ENCODE assay signal across 10 cellular contexts in genomic region chr1:32239790-32240139, GRCh38. TPM values are rescaled to one million over a fixed set of nuclear protein-coding genes. Genes with fewer than 3 reads are reported as not detected.
A peak's percentile ranks its signal among the peaks of the same experiment; 100 is the strongest.
DNase-seq lines count a peak whose midpoint lies in the region.
"Had no signal": no experiment of that assay in that cellular context is flagged by ENCODE, and none has a peak within 500 bp of the region (broad histone marks: within the 10 kb centered on the region; RNA-seq: fewer than 3 reads in every experiment).

No MANE protein-coding gene starts in this region.

- H3K36me3 ChIP-seq in stomach smooth muscle (ENCODE audit: control insufficient read depth in 2 of 2, insufficient read depth in 2 of 2, low read length in 2 of 2) = peaks cover 0 to 2% of the 10 kb centered on the region in 2 donors
- H3K36me3 ChIP-seq: BE2C had no signal

- peaks cover 5% of the 10 kb centered on the region for H3K36me3 Mint-ChIP-seq in activated T-helper 1 cell treated with anti-CD3 and anti-CD28 coated beads, Interleukin-12 subunit alpha, Interleukin-12 subunit beta, Interleukin-2, Interleukin-4 antibody, amounts not matched to agents 30 ng/mL and 10 ng/mL and 1 ng/mL, durations not matched to agents 14 hours and 24 hours and 36 hours (ENCODE audit: low read depth)

- peak overlapping the region; percentile 82 for H3K4me3 Mint-ChIP-seq in activated T-helper 1 cell treated with anti-CD3 and anti-CD28 coated beads, Interleukin-12 subunit alpha, Interleukin-12 subunit beta, Interleukin-2, Interleukin-4 antibody, amounts not matched to agents 30 ng/mL and 10 ng/mL and 1 ng/mL, durations not matched to agents 14 hours and 24 hours and 36 hours

- no peak overlapping the region for H3K27ac Mint-ChIP-seq in activated T-helper 1 cell treated with anti-CD3 and anti-CD28 coated beads, Interleukin-12 subunit alpha, Interleukin-12 subunit beta, Interleukin-2, Interleukin-4 antibody, amounts not matched to agents 30 ng/mL and 10 ng/mL and 1 ng/mL, durations not matched to agents 14 hours and 24 hours and 36 hours

- H3K27me3 ChIP-seq in stomach smooth muscle (ENCODE audit: control insufficient read depth in 1 of 2, insufficient read depth in 2 of 2, low read length in 2 of 2) = no peaks in the 10 kb centered on the region
- H3K27me3 ChIP-seq: BE2C had no signal

- H3K27me3 Mint-ChIP-seq in activated T-helper 1 cell treated with anti-CD3 and anti-CD28 coated beads, Interleukin-12 subunit alpha, Interleukin-12 subunit beta, Interleukin-2, Interleukin-4 antibody, amounts not matched to agents 30 ng/mL and 10 ng/mL and 1 ng/mL, durations not matched to agents 14 hours and 24 hours and 36 hours (ENCODE audit: insufficient read depth) = no peaks in the 10 kb centered on the region

- H3K9ac ChIP-seq in stomach smooth muscle (ENCODE audit: low read length in 2 of 2) = peak overlapping the region; percentile 77 to 79

- peak; percentile 62 for DNase-seq in NCI-H345 (lab: John Stamatoyannopoulos, UW)
- no peak for DNase-seq in NCI-H345 treated with DMSO at 0.1 percent for 48 hours (lab: John Stamatoyannopoulos, UW; ENCODE audit: unreplicated experiment)
- no peak for DNase-seq in activated T-helper 1 cell treated with anti-CD3 and anti-CD28 coated beads, Interleukin-12 subunit alpha, Interleukin-12 subunit beta, Interleukin-2, Interleukin-4 antibody, amounts not matched to agents 30 ng/mL and 10 ng/mL and 1 ng/mL, durations not matched to agents 14 hours and 24 hours and 36 hours (ENCODE audit: low spot score)
- no peak for DNase-seq in ecto neural progenitor cell (ENCODE audit: low spot score)
- DNase-seq in NCI-H2029 treated with DMSO at 0.1 percent for 48 hours (lab: John Stamatoyannopoulos, UW) = no peak
- no peak for DNase-seq in dermis blood vessel endothelial cell

- no peaks in the 10 kb centered on the region for H3K9me3 ChIP-seq in stomach smooth muscle (ENCODE audit: control insufficient read depth in 2 of 2, low read length in 2 of 2)
- H3K9me3 ChIP-seq: BE2C had no signal

- H3K27ac ChIP-seq in stomach smooth muscle (ENCODE audit: low read length) = peak overlapping the region; percentile 62

- H3K4me1 Mint-ChIP-seq in activated T-helper 1 cell treated with anti-CD3 and anti-CD28 coated beads, Interleukin-12 subunit alpha, Interleukin-12 subunit beta, Interleukin-2, Interleukin-4 antibody, amounts not matched to agents 30 ng/mL and 10 ng/mL and 1 ng/mL, durations not matched to agents 14 hours and 24 hours and 36 hours (ENCODE audit: low read depth) = peaks cover 17% of the 10 kb centered on the region

- intact Hi-C loops in activated T-helper 1 cell treated with anti-CD3 and anti-CD28 coated beads, Interleukin-12 subunit alpha, Interleukin-12 subunit beta, Interleukin-2, Interleukin-4 antibody, amounts not matched to agents 30 ng/mL and 10 ng/mL and 1 ng/mL, durations not matched to agents 14 hours and 24 hours and 36 hours (cut with micrococcal nuclease) = loop anchor here (1.0 to 2.0 kb wide), 2 partner anchors 9 to 51 kb away; no protein-coding TSS in a partner anchor

- H3K9me3 Mint-ChIP-seq in activated T-helper 1 cell treated with anti-CD3 and anti-CD28 coated beads, Interleukin-12 subunit alpha, Interleukin-12 subunit beta, Interleukin-2, Interleukin-4 antibody, amounts not matched to agents 30 ng/mL and 10 ng/mL and 1 ng/mL, durations not matched to agents 14 hours and 24 hours and 36 hours = no peaks in the 10 kb centered on the region

- H3K4me1 ChIP-seq in stomach smooth muscle (ENCODE audit: control insufficient read depth, insufficient read depth, low read length) = peaks cover 23% of the 10 kb centered on the region
- H3K4me1 ChIP-seq: BE2C had no signal

- H3K4me3 ChIP-seq in iPS-11a (ENCODE audit: low read depth, low read length) (peak overlapping the region; percentile 74), stomach smooth muscle (ENCODE audit: low read length in 2 of 2) (peak overlapping the region; percentile 87 to 91)

RNA-seq across cellular contexts. Expression of gene FAM167B, which starts 7.3 kb away (rescaled TPM):
- total RNA-seq in activated T-helper 1 cell treated with anti-CD3 and anti-CD28 coated beads, Interleukin-12 subunit alpha, Interleukin-12 subunit beta, Interleukin-2, Interleukin-4 antibody, amounts not matched to agents 30 ng/mL and 10 ng/mL and 1 ng/mL, durations not matched to agents 14 hours and 24 hours and 36 hours = 0.57 and 0.61 TPM in 2 replicates
- total RNA-seq in dermis blood vessel endothelial cell = 2.4 and 30.8 TPM in 2 replicates

RNA-seq across cellular contexts. Expression of gene LCK, which starts 11.3 kb away (rescaled TPM):
- total RNA-seq in activated T-helper 1 cell treated with anti-CD3 and anti-CD28 coated beads, Interleukin-12 subunit alpha, Interleukin-12 subunit beta, Interleukin-2, Interleukin-4 antibody, amounts not matched to agents 30 ng/mL and 10 ng/mL and 1 ng/mL, durations not matched to agents 14 hours and 24 hours and 36 hours = 269 and 281 TPM in 2 replicates
- 0.09 and 0.17 TPM in 2 replicates for total RNA-seq in dermis blood vessel endothelial cell

RNA-seq across cellular contexts. Expression of gene EIF3I, which starts 17.6 kb away (rescaled TPM):
- total RNA-seq in activated T-helper 1 cell treated with anti-CD3 and anti-CD28 coated beads, Interleukin-12 subunit alpha, Interleukin-12 subunit beta, Interleukin-2, Interleukin-4 antibody, amounts not matched to agents 30 ng/mL and 10 ng/mL and 1 ng/mL, durations not matched to agents 14 hours and 24 hours and 36 hours = 297 TPM in 2 replicates
- total RNA-seq in dermis blood vessel endothelial cell = 339 and 353 TPM in 2 replicates

RNA-seq across cellular contexts. Expression of gene TMEM234, which starts 17.6 kb away (rescaled TPM):
- total RNA-seq in activated T-helper 1 cell treated with anti-CD3 and anti-CD28 coated beads, Interleukin-12 subunit alpha, Interleukin-12 subunit beta, Interleukin-2, Interleukin-4 antibody, amounts not matched to agents 30 ng/mL and 10 ng/mL and 1 ng/mL, durations not matched to agents 14 hours and 24 hours and 36 hours = 13.5 and 15.0 TPM in 2 replicates
- total RNA-seq in dermis blood vessel endothelial cell = 9.2 and 12.3 TPM in 2 replicates

RNA-seq across cellular contexts. Expression of gene DCDC2B, which starts 30.9 kb away (rescaled TPM):
- total RNA-seq in activated T-helper 1 cell treated with anti-CD3 and anti-CD28 coated beads, Interleukin-12 subunit alpha, Interleukin-12 subunit beta, Interleukin-2, Interleukin-4 antibody, amounts not matched to agents 30 ng/mL and 10 ng/mL and 1 ng/mL, durations not matched to agents 14 hours and 24 hours and 36 hours = 0.15 TPM in 1 of 2 replicates, not detected in the other
- total RNA-seq in dermis blood vessel endothelial cell = not detected in 2 replicates
- total RNA-seq: subcutaneous adipose tissue had no signal

Comparison
In these comparisons a context has a peak if more than half of its experiments do, and no peak if none do; other contexts are left out.
1. RNA of gene LCK, which starts 11.3 kb away (total RNA-seq): 269 to 281 TPM in activated T-helper 1 cell treated with anti-CD3 and anti-CD28 coated beads, Interleukin-12 subunit alpha, Interleukin-12 subunit beta, Interleukin-2, Interleukin-4 antibody, amounts not matched to agents 30 ng/mL and 10 ng/mL and 1 ng/mL, durations not matched to agents 14 hours and 24 hours and 36 hours; 0.09 to 0.17 TPM in dermis blood vessel endothelial cell; every median in the first group is over 100 times any median in the second.